ENCODE assay signal across 8 cellular contexts in the genomic region with DNA sequence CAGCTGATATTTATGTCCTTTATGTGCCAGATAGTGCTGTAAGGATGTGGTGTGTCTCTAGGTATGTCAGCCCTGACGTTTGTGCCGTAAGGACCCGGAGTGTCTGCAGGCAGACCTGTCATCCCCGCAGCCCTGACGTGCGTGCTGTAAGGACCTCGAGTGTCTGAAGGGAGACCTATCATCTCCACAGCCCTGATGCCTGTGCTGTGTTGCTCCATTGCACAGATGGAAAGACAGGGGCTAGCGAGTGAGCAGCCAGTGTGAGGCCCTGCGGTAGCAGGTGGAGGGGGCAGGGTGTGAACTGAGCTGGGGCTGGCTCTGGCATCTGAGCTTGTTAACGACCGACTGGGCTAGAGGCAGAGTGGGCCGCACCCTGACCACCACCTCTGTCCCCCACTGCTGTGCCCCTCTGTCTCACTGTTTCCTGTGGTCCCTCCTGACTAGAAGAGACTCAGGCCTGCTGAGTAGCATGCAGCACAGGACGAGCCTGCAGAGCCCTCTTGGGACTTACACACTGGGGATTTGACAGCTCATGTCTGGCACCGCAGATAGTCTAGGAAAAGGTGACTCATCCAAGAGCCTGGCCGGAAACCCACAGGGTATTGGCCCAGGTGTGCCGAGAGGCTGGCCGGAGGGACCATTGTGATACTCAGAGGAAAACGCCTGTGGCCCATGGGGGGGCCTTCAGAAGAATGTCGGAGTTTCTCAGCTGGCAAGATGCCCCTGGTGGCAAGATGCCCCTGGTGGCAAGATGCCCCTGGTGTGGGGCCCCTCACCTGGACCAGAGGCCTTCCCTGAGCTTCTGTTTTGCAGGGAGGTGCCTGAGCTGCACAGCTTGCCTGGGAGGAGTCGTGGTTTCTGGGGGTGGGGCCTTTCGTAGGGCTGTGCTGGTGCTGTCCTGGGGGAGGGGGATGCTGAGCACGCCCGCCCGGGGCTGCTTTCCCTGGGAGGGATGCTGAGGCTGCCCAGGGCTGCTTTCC. TPM values are rescaled to one million over a fixed set of nuclear protein-coding genes. Genes with fewer than 3 reads are reported as not detected.
DNase-seq lines count a peak whose midpoint lies in the region; ATAC-seq lines count a peak whose summit lies in the region.

No MANE protein-coding gene starts in this region.

- ATAC-seq in GM18858 (IDR thresholded peaks at IDR 0.05; ENCODE audit: unreplicated experiment) (peak; percentile 65), HG02981 (IDR thresholded peaks at IDR 0.05; ENCODE audit: unreplicated experiment) (peak; percentile 70)

- H3K4me3 ChIP-seq in skeletal muscle cell (ENCODE audit: low read depth, low read length) = no peak overlapping the region

- DNase-seq in AG20443 (ENCODE audit: low spot score) = peak; percentile 58
- DNase-seq in NCI-H526 treated with DMSO at 0.1 percent for 48 hours (lab: John Stamatoyannopoulos, UW) = peak; percentile 3
- peak; percentile 80 to 84 for DNase-seq in activated T-cell treated with anti-CD3 and anti-CD28 coated beads, Interleukin-2, amount 50 U/mL, for 48 hours
- DNase-seq in glomerular endothelial cell (ENCODE audit: extremely low read depth, low read depth, low spot score) = peak; percentile 27
- DNase-seq in skeletal muscle cell (ENCODE audit: low read depth) = peak; percentile 58
- DNase-seq in putamen (ENCODE audit: low spot score) = no peak

RNA-seq across cellular contexts. Expression of a gene that starts 34.3 kb away (rescaled TPM):
- 43.9 and 51.9 TPM in 2 replicates for total RNA-seq in glomerular endothelial cell
